ENCODE assay signal across 17 cellular contexts in genomic region chr12:66314278-66314677, GRCh38. TPM values are rescaled to one million over a fixed set of nuclear protein-coding genes. Genes with fewer than 3 reads are reported as not detected.
DNase-seq lines count a peak whose midpoint lies in the region; ATAC-seq and TF ChIP-seq lines count a peak whose summit lies in the region.
"Had no signal": no experiment of that assay in that cellular context is flagged by ENCODE, and none has a peak within 500 bp of the region (broad histone marks: within the 10 kb centered on the region; RNA-seq: fewer than 3 reads in every experiment).

No MANE protein-coding gene starts in this region.

- intact Hi-C loops in natural killer cell (cut with micrococcal nuclease) (no loop called here), esophagus squamous epithelium (cut with DNase I) (no loop called here)

- peak overlapping the region; percentile 44 for H3K4me3 ChIP-seq in Loucy (ENCODE audit: low read length, poor library complexity, severe bottlenecking)
- H3K4me3 ChIP-seq in effector memory CD4-positive, alpha-beta T cell (ENCODE audit: insufficient read depth, low read depth, low read length, poor library complexity, severe bottlenecking), result peak overlapping the region; percentile 7
- no peak overlapping the region for H3K4me3 ChIP-seq in esophagus squamous epithelium
- H3K4me3 ChIP-seq: HAP-1, PC-9 had no signal

- DNase-seq in natural killer cell (no peak), esophagus squamous epithelium (lab: John Stamatoyannopoulos, UW) (no peak), HK-2 (ENCODE audit: unreplicated experiment) (no peak)
- DNase-seq in natural killer cell treated with Interleukin-12 subunit alpha and Interleukin-12 subunit beta and Interleukin-15 and Interleukin-18, amount 100 ng/mL, for 72 hours (ENCODE audit: low spot score), result no peak
- no peak for DNase-seq in effector memory CD4-positive, alpha-beta T cell
- DNase-seq: BE2C, Caco-2, DMS53, Kasumi-1, NCI-H1930, NCI-H2171, NCI-H446 treated with DMSO at 0.1 percent for 48 hours, NCI-H748 treated with DMSO at 0.1 percent for 48 hours, PC-9 had no signal

- peak overlapping the region; percentile 19 for H3K4me3 Mint-ChIP-seq in natural killer cell
- no peak overlapping the region for H3K4me3 Mint-ChIP-seq in natural killer cell treated with Interleukin-12 subunit alpha and Interleukin-12 subunit beta and Interleukin-15 and Interleukin-18, amount 100 ng/mL, for 72 hours

- no peaks in the 10 kb centered on the region for H3K9me2 ChIP-seq in Loucy (replicated peaks; ENCODE audit: low read depth, low read length)

- H3K9me3 ChIP-seq in Loucy (ENCODE audit: insufficient read depth, low read depth, low read length) (no peaks in the 10 kb centered on the region), esophagus squamous epithelium (no peaks in the 10 kb centered on the region)
- no peaks in the 10 kb centered on the region for H3K9me3 ChIP-seq in effector memory CD4-positive, alpha-beta T cell (ENCODE audit: control insufficient read depth, low read length)
- H3K9me3 ChIP-seq: BE2C, Caco-2, HAP-1 had no signal

- peaks cover 23% of the 10 kb centered on the region for H3K79me2 ChIP-seq in Loucy (ENCODE audit: insufficient read depth, low read length)

- peak overlapping the region in 1 of 2 donors; percentile 66 for H3K27ac Mint-ChIP-seq in natural killer cell
- H3K27ac Mint-ChIP-seq in natural killer cell treated with Interleukin-12 subunit alpha and Interleukin-12 subunit beta and Interleukin-15 and Interleukin-18, amount 100 ng/mL, for 72 hours, result no peak overlapping the region

- ATAC-seq in natural killer cell, result no peak
- no peak for ATAC-seq in natural killer cell treated with Interleukin-12 subunit alpha and Interleukin-12 subunit beta and Interleukin-15 and Interleukin-18, amount 100 ng/mL, for 72 hours
- no peak for ATAC-seq in HG02885 (IDR thresholded peaks at IDR 0.05; ENCODE audit: poor library complexity, unreplicated experiment)

- H3K4me2 ChIP-seq in Loucy (ENCODE audit: low read depth, low read length, poor library complexity, severe bottlenecking), result peak overlapping the region; percentile 56
- H3K4me2 ChIP-seq: PC-9 had no signal

- peaks cover 13% of the 10 kb centered on the region for H3K36me3 Mint-ChIP-seq in natural killer cell
- peaks cover 25% of the 10 kb centered on the region for H3K36me3 Mint-ChIP-seq in natural killer cell treated with Interleukin-12 subunit alpha and Interleukin-12 subunit beta and Interleukin-15 and Interleukin-18, amount 100 ng/mL, for 72 hours

- no peak for TF ChIP-seq POLR2A in esophagus squamous epithelium (IDR thresholded peaks at IDR 0.05)

- no peaks in the 10 kb centered on the region for H3K27me3 Mint-ChIP-seq in natural killer cell (ENCODE audit: low read depth in 2 of 2)
- H3K27me3 Mint-ChIP-seq in natural killer cell treated with Interleukin-12 subunit alpha and Interleukin-12 subunit beta and Interleukin-15 and Interleukin-18, amount 100 ng/mL, for 72 hours, result no peaks in the 10 kb centered on the region

- H3K9me3 Mint-ChIP-seq in natural killer cell, result no peaks in the 10 kb centered on the region
- H3K9me3 Mint-ChIP-seq in natural killer cell treated with Interleukin-12 subunit alpha and Interleukin-12 subunit beta and Interleukin-15 and Interleukin-18, amount 100 ng/mL, for 72 hours, result no peaks in the 10 kb centered on the region

- no peaks in the 10 kb centered on the region for H3F3A ChIP-seq in Loucy (ENCODE audit: low read depth)

- no peak overlapping the region for H3K9ac ChIP-seq in Loucy (ENCODE audit: low read depth, low read length, poor library complexity, severe bottlenecking)

- no peaks in the 10 kb centered on the region for H3K27me3 ChIP-seq in Loucy (ENCODE audit: insufficient read depth, low read length, poor library complexity, severe bottlenecking)
- no peaks in the 10 kb centered on the region for H3K27me3 ChIP-seq in effector memory CD4-positive, alpha-beta T cell (replicated peaks; ENCODE audit: control insufficient read depth, insufficient read depth, low read length, poor library complexity, severe bottlenecking)
- no peaks in the 10 kb centered on the region for H3K27me3 ChIP-seq in esophagus squamous epithelium
- H3K27me3 ChIP-seq: BE2C had no signal

- H3K36me3 ChIP-seq in Loucy (ENCODE audit: insufficient read depth, low read length), result peaks cover 10% of the 10 kb centered on the region; the same call in 1 of the 2 replicates
- H3K36me3 ChIP-seq in effector memory CD4-positive, alpha-beta T cell (ENCODE audit: control insufficient read depth, insufficient read depth, low read length), result peaks cover 14% of the 10 kb centered on the region
- H3K36me3 ChIP-seq in esophagus squamous epithelium, result peaks cover 0 to 45% (median 0%) of the 10 kb centered on the region in 3 donors
- H3K36me3 ChIP-seq: BE2C had no signal

- H3K27ac ChIP-seq in effector memory CD4-positive, alpha-beta T cell (ENCODE audit: insufficient read depth, low read length, poor library complexity, severe bottlenecking), result no peak overlapping the region
- no peak overlapping the region for H3K27ac ChIP-seq in esophagus squamous epithelium
- H3K27ac ChIP-seq: PC-9 had no signal

- H2AFZ ChIP-seq in Loucy (ENCODE audit: low read length), result no peak overlapping the region
- H2AFZ ChIP-seq: PC-9 had no signal

- H4K20me1 ChIP-seq in Loucy (ENCODE audit: insufficient read depth, low read length, poor library complexity, severe bottlenecking), result peaks cover 19% of the 10 kb centered on the region

- TF ChIP-seq CTCF in natural killer cell (IDR thresholded peaks at IDR 0.05) (no peak), Loucy (conservative IDR thresholded peaks at IDR 0.05; ENCODE audit: low read length) (no peak), esophagus squamous epithelium (IDR thresholded peaks at IDR 0.05) (no peak)

- H3K4me1 Mint-ChIP-seq in natural killer cell, result peaks cover 50 to 59% of the 10 kb centered on the region in 2 donors
- H3K4me1 Mint-ChIP-seq in natural killer cell treated with Interleukin-12 subunit alpha and Interleukin-12 subunit beta and Interleukin-15 and Interleukin-18, amount 100 ng/mL, for 72 hours (ENCODE audit: low read depth in 2 of 2), result peaks cover 35 to 50% of the 10 kb centered on the region in 2 donors

- H3K4me1 ChIP-seq in Loucy (ENCODE audit: insufficient read depth, low read length, poor library complexity, severe bottlenecking) (peaks cover 48% of the 10 kb centered on the region), esophagus squamous epithelium (no peaks in the 10 kb centered on the region)
- peaks cover 21% of the 10 kb centered on the region for H3K4me1 ChIP-seq in effector memory CD4-positive, alpha-beta T cell (ENCODE audit: control insufficient read depth, insufficient read depth, low read length, poor library complexity, severe bottlenecking)
- H3K4me1 ChIP-seq: Caco-2, HAP-1 had no signal

RNA-seq across cellular contexts. Expression of gene HELB, which starts 12.0 kb away (rescaled TPM):
- total RNA-seq in natural killer cell (10 to 100 TPM; 29.2 to 45.6 (median 36.6) TPM), esophagus squamous epithelium (1 to 10 TPM in 3 of 4 donors, under 1 TPM in 1; 0.76 to 5.3 (median 1.8) TPM)
- 10 to 100 TPM; 26.2 to 30.7 TPM for total RNA-seq in natural killer cell treated with Interleukin-12 subunit alpha and Interleukin-12 subunit beta and Interleukin-15 and Interleukin-18, amount 100 ng/mL, for 72 hours

Comparison
In these comparisons a context has a peak if more than half of its experiments do, and no peak if none do; other contexts are left out.
1. H3K4me3 ChIP-seq: peak in Loucy (single experiment) and effector memory CD4-positive, alpha-beta T cell (single experiment); none in esophagus squamous epithelium (0 of 4).
2. RNA of gene HELB, which starts 12.0 kb away (total RNA-seq): 29.2 to 45.6 TPM in natural killer cell and 26.2 to 30.7 TPM in natural killer cell treated with Interleukin-12 subunit alpha and Interleukin-12 subunit beta and Interleukin-15 and Interleukin-18, amount 100 ng/mL, for 72 hours; 0.76 to 5.3 TPM in esophagus squamous epithelium; every median in the first group is over 4 times any median in the second.